Comparison of ENCODE assay signal across 8 cellular contexts in genomic region chr1:227947678-227948492, GRCh38. TPM values are rescaled to one million over a fixed set of nuclear protein-coding genes. Genes with fewer than 3 reads are reported as not detected.
A peak's percentile ranks its signal among the peaks of the same experiment; 100 is the strongest.
DNase-seq lines count a peak whose midpoint lies in the region; ATAC-seq and TF ChIP-seq lines count a peak whose summit lies in the region.

A gene with protein sequence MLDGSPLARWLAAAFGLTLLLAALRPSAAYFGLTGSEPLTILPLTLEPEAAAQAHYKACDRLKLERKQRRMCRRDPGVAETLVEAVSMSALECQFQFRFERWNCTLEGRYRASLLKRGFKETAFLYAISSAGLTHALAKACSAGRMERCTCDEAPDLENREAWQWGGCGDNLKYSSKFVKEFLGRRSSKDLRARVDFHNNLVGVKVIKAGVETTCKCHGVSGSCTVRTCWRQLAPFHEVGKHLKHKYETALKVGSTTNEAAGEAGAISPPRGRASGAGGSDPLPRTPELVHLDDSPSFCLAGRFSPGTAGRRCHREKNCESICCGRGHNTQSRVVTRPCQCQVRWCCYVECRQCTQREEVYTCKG (minus strand): TSS chr1:227947932. CDS start chr1:227947887, 45 bp downstream.

- H3K4me1 Mint-ChIP-seq in activated CD4-positive, alpha-beta T cell treated with anti-CD3 and anti-CD28 coated beads, Interleukin-2, amount 10 ng/mL, durations not matched to agents 24 days and 14 days = no peaks in the 10 kb centered on the region
- peaks cover 6% of the 10 kb centered on the region for H3K4me1 Mint-ChIP-seq in activated CD4-positive, alpha-beta memory T cell treated with anti-CD3 and anti-CD28 coated beads for 36 hours (ENCODE audit: low read depth)
- H3K4me1 Mint-ChIP-seq in natural killer cell treated with Interleukin-12 subunit alpha and Interleukin-12 subunit beta and Interleukin-15 and Interleukin-18, amount 100 ng/mL, for 72 hours (ENCODE audit: low read depth in 2 of 2) = peaks cover 6 to 7% of the 10 kb centered on the region in 2 donors

- peak within 1 kb of the TSS; percentile 42 for H3K4me3 ChIP-seq in fibroblast of mammary gland (ENCODE audit: control insufficient read depth, low read depth, low read length)

- peak within 1 kb of the TSS; percentile 75 for H3K4me3 Mint-ChIP-seq in activated CD4-positive, alpha-beta T cell treated with anti-CD3 and anti-CD28 coated beads, Interleukin-2, amount 10 ng/mL, durations not matched to agents 24 days and 14 days
- peak within 1 kb of the TSS; percentile 68 for H3K4me3 Mint-ChIP-seq in activated CD4-positive, alpha-beta memory T cell treated with anti-CD3 and anti-CD28 coated beads for 36 hours
- H3K4me3 Mint-ChIP-seq in natural killer cell treated with Interleukin-12 subunit alpha and Interleukin-12 subunit beta and Interleukin-15 and Interleukin-18, amount 100 ng/mL, for 72 hours = peak within 1 kb of the TSS; percentile 62

- ATAC-seq in natural killer cell treated with Interleukin-12 subunit alpha and Interleukin-12 subunit beta and Interleukin-15 and Interleukin-18, amount 100 ng/mL, for 72 hours = peak; percentile 60 to 65
- no peak for ATAC-seq in HG03342 (IDR thresholded peaks at IDR 0.05; ENCODE audit: unreplicated experiment)
- ATAC-seq in HG03378 (IDR thresholded peaks at IDR 0.05; ENCODE audit: unreplicated experiment) = no peak

- intact Hi-C loops in activated CD4-positive, alpha-beta T cell treated with anti-CD3 and anti-CD28 coated beads, Interleukin-2, amount 10 ng/mL, durations not matched to agents 24 days and 14 days (cut with micrococcal nuclease) = loop anchor here (5.0 kb wide), 1 partner anchor 554 kb away; no protein-coding TSS in a partner anchor
- intact Hi-C loops in activated CD4-positive, alpha-beta memory T cell treated with anti-CD3 and anti-CD28 coated beads for 36 hours (cut with micrococcal nuclease) = loop anchor here (2.0 kb wide), 1 partner anchor 467 kb away; no protein-coding TSS in a partner anchor

- POLR2A ChIA-PET in activated CD4-positive, alpha-beta memory T cell treated with anti-CD3 and anti-CD28 coated beads for 36 hours (lab: Charles Lee) = interaction anchor here (0.6 kb wide), 1 partner anchor 63 kb away, joined by 3 read pairs; no protein-coding TSS in a partner anchor

- DNase-seq in activated CD4-positive, alpha-beta T cell treated with anti-CD3 and anti-CD28 coated beads, Interleukin-2, amount 10 ng/mL, durations not matched to agents 24 days and 14 days = peak; percentile 68
- no peak for DNase-seq in activated CD4-positive, alpha-beta T cell treated with anti-CD3 and anti-CD28 coated beads, Interleukin-2, amount 50 U/mL, for 1 hour
- peak; percentile 48 for DNase-seq in LHCN-M2 (ENCODE audit: low read depth)
- DNase-seq in activated CD4-positive, alpha-beta memory T cell treated with anti-CD3 and anti-CD28 coated beads for 36 hours = no peak
- DNase-seq in fibroblast of mammary gland (ENCODE audit: low read depth) = peak; percentile 45
- DNase-seq in natural killer cell treated with Interleukin-12 subunit alpha and Interleukin-12 subunit beta and Interleukin-15 and Interleukin-18, amount 100 ng/mL, for 72 hours (ENCODE audit: low spot score) = no peak

- CTCF ChIA-PET in activated CD4-positive, alpha-beta memory T cell treated with anti-CD3 and anti-CD28 coated beads for 36 hours (lab: Charles Lee) = interaction anchor here (0.6 to 8.2 kb wide), 4 partner anchors 15 to 540 kb away, joined by 3 to 106 read pairs (median 4); no protein-coding TSS in a partner anchor

- TF ChIP-seq CTCF in fibroblast of mammary gland (conservative IDR thresholded peaks at IDR 0.05; ENCODE audit: control insufficient read depth, insufficient read depth, low read depth, low read length) = no peak

- H3K27ac Mint-ChIP-seq in activated CD4-positive, alpha-beta T cell treated with anti-CD3 and anti-CD28 coated beads, Interleukin-2, amount 10 ng/mL, durations not matched to agents 24 days and 14 days = no peak within 1 kb of the TSS
- no peak within 1 kb of the TSS for H3K27ac Mint-ChIP-seq in activated CD4-positive, alpha-beta memory T cell treated with anti-CD3 and anti-CD28 coated beads for 36 hours
- no peak within 1 kb of the TSS for H3K27ac Mint-ChIP-seq in natural killer cell treated with Interleukin-12 subunit alpha and Interleukin-12 subunit beta and Interleukin-15 and Interleukin-18, amount 100 ng/mL, for 72 hours

- H3K9me3 Mint-ChIP-seq in activated CD4-positive, alpha-beta T cell treated with anti-CD3 and anti-CD28 coated beads, Interleukin-2, amount 10 ng/mL, durations not matched to agents 24 days and 14 days = no peaks in the 10 kb centered on the region
- no peaks in the 10 kb centered on the region for H3K9me3 Mint-ChIP-seq in activated CD4-positive, alpha-beta memory T cell treated with anti-CD3 and anti-CD28 coated beads for 36 hours
- no peaks in the 10 kb centered on the region for H3K9me3 Mint-ChIP-seq in natural killer cell treated with Interleukin-12 subunit alpha and Interleukin-12 subunit beta and Interleukin-15 and Interleukin-18, amount 100 ng/mL, for 72 hours

- no peaks in the 10 kb centered on the region for H3K36me3 Mint-ChIP-seq in activated CD4-positive, alpha-beta T cell treated with anti-CD3 and anti-CD28 coated beads, Interleukin-2, amount 10 ng/mL, durations not matched to agents 24 days and 14 days (ENCODE audit: low read depth)
- H3K36me3 Mint-ChIP-seq in activated CD4-positive, alpha-beta memory T cell treated with anti-CD3 and anti-CD28 coated beads for 36 hours = no peaks in the 10 kb centered on the region
- H3K36me3 Mint-ChIP-seq in natural killer cell treated with Interleukin-12 subunit alpha and Interleukin-12 subunit beta and Interleukin-15 and Interleukin-18, amount 100 ng/mL, for 72 hours = no peaks in the 10 kb centered on the region

- peaks cover 31% of the 10 kb centered on the region for H3K27me3 Mint-ChIP-seq in activated CD4-positive, alpha-beta T cell treated with anti-CD3 and anti-CD28 coated beads, Interleukin-2, amount 10 ng/mL, durations not matched to agents 24 days and 14 days
- peaks cover 15% of the 10 kb centered on the region for H3K27me3 Mint-ChIP-seq in activated CD4-positive, alpha-beta memory T cell treated with anti-CD3 and anti-CD28 coated beads for 36 hours
- H3K27me3 Mint-ChIP-seq in natural killer cell treated with Interleukin-12 subunit alpha and Interleukin-12 subunit beta and Interleukin-15 and Interleukin-18, amount 100 ng/mL, for 72 hours = peaks cover 23 to 26% of the 10 kb centered on the region in 2 donors

RNA-seq across cellular contexts. Expression of the gene that starts here (rescaled TPM):
- total RNA-seq in activated CD4-positive, alpha-beta T cell treated with anti-CD3 and anti-CD28 coated beads, Interleukin-2, amount 10 ng/mL, durations not matched to agents 24 days and 14 days = not detected in 2 replicates
- 3.5 and 4.3 TPM in 2 replicates for total RNA-seq in LHCN-M2 (2014; rRNA removed)
- 3.7 TPM for polyA plus RNA-seq in LHCN-M2 (2012)
- total RNA-seq in activated CD4-positive, alpha-beta memory T cell treated with anti-CD3 and anti-CD28 coated beads for 36 hours = under 1 TPM; 0.07 to 0.12 TPM
- under 1 TPM in 1 of 2 donors, not detected in 1; 0.11 TPM for total RNA-seq in natural killer cell treated with Interleukin-12 subunit alpha and Interleukin-12 subunit beta and Interleukin-15 and Interleukin-18, amount 100 ng/mL, for 72 hours

Comparison
In these comparisons a context has a peak if more than half of its experiments do, and no peak if none do; other contexts are left out.
1. Peak in DNase-seq in activated CD4-positive, alpha-beta T cell treated with anti-CD3 and anti-CD28 coated beads, Interleukin-2, amount 10 ng/mL, durations not matched to agents 24 days and 14 days; RNA of the gene not detected or under 1 TPM.
2. Peak in ATAC-seq in natural killer cell treated with Interleukin-12 subunit alpha and Interleukin-12 subunit beta and Interleukin-15 and Interleukin-18, amount 100 ng/mL, for 72 hours; RNA of the gene not detected or under 1 TPM.
3. DNase-seq: peak in LHCN-M2 (single experiment) and fibroblast of mammary gland (single experiment); none in activated CD4-positive, alpha-beta T cell treated with anti-CD3 and anti-CD28 coated beads, Interleukin-2, amount 50 U/mL, for 1 hour (single experiment), activated CD4-positive, alpha-beta memory T cell treated with anti-CD3 and anti-CD28 coated beads for 36 hours (single experiment) and natural killer cell treated with Interleukin-12 subunit alpha and Interleukin-12 subunit beta and Interleukin-15 and Interleukin-18, amount 100 ng/mL, for 72 hours (single experiment).
4. Peak in every context shown above with its lines, with median percentiles within 50 percentile points of each other: H3K4me3 Mint-ChIP-seq.